In the genomic region with DNA sequence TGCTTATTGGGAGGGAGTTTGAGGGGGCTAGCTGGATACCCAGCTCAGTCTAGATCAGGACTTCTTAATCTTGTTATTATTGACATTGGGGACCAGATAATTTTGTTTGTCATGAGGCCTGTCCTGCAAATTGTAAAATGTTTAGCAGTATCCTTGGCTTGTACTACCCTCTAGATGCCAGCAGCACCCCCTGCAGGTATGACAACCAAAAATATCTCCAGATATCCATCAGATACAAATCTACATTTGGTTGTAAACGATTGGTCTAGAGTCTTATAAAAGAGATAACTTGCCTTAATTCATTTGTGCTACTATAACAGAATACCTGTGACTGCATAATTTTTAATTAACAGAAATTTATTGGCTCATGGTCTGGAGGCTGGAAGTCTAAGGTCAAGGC, we compare ENCODE assay signal across 19 cellular contexts.
DNase-seq lines count a peak whose midpoint lies in the region; ATAC-seq and TF ChIP-seq lines count a peak whose summit lies in the region.
"Had no signal": no experiment of that assay in that cellular context is flagged by ENCODE, and none has a peak within 500 bp of the region (broad histone marks: within the 10 kb centered on the region; RNA-seq: fewer than 3 reads in every experiment).

No MANE protein-coding gene starts in this region.

- H3K9ac ChIP-seq in OCI-LY3 (ENCODE audit: low read length) (no peak overlapping the region), endodermal cell (ENCODE audit: extremely low read depth, low read length, poor library complexity, severe bottlenecking) (no peak overlapping the region)
- H3K9ac ChIP-seq: KMS-11 had no signal

- H3K4me3 ChIP-seq in GM06990 (replicated peaks; ENCODE audit: low read depth, low read length): no peak overlapping the region
- no peak overlapping the region for H3K4me3 ChIP-seq in OCI-LY3 (ENCODE audit: low read length)
- H3K4me3 ChIP-seq in endodermal cell (ENCODE audit: low read length): no peak overlapping the region
- no peak overlapping the region for H3K4me3 ChIP-seq in aorta (ENCODE audit: low read length in 2 of 2)
- H3K4me3 ChIP-seq: GM12878 had no signal

- no peaks in the 10 kb centered on the region for H3K27me3 ChIP-seq in GM06990 (replicated peaks; ENCODE audit: control insufficient read depth, insufficient read depth, low read length)
- no peaks in the 10 kb centered on the region for H3K27me3 ChIP-seq in OCI-LY3 (ENCODE audit: low read depth, low read length)
- H3K27me3 ChIP-seq in endodermal cell (ENCODE audit: control insufficient read depth, insufficient read depth, low read length, poor library complexity, severe bottlenecking): no peaks in the 10 kb centered on the region
- no peaks in the 10 kb centered on the region for H3K27me3 ChIP-seq in aorta (ENCODE audit: control insufficient read depth in 1 of 2, insufficient read depth in 2 of 2, low read length in 1 of 2)
- H3K27me3 ChIP-seq: BE2C had no signal

- no peak overlapping the region for H2AFZ ChIP-seq in OCI-LY3 (ENCODE audit: low read depth, low read length)

- H3K9me3 ChIP-seq in OCI-LY3 (ENCODE audit: insufficient read depth, low read length) (no peaks in the 10 kb centered on the region), endodermal cell (ENCODE audit: control insufficient read depth, low read length) (peaks cover 36% of the 10 kb centered on the region), aorta (ENCODE audit: control insufficient read depth, low read length) (no peaks in the 10 kb centered on the region)
- H3K9me3 ChIP-seq: BE2C had no signal

- intact Hi-C loops in aorta (cut with DNase I): no loop called here

- H3K4me2 ChIP-seq in OCI-LY3 (ENCODE audit: low read length): no peak overlapping the region
- H3K4me2 ChIP-seq: KMS-11 had no signal

- H3K36me3 ChIP-seq in GM06990 (ENCODE audit: control insufficient read depth, insufficient read depth, low read length) (no peaks in the 10 kb centered on the region), OCI-LY3 (replicated peaks; ENCODE audit: low read depth, low read length) (peaks cover 5% of the 10 kb centered on the region), endodermal cell (ENCODE audit: control insufficient read depth, insufficient read depth, low read length) (no peaks in the 10 kb centered on the region), aorta (ENCODE audit: control insufficient read depth in 1 of 2, insufficient read depth in 2 of 2, low read length in 1 of 2) (no peaks in the 10 kb centered on the region)
- H3K36me3 ChIP-seq: BE2C had no signal

- DNase-seq in GM06990 (ENCODE audit: extremely low read depth, insufficient read length) (no peak), endodermal cell (no peak), aorta (no peak)
- DNase-seq: ACHN; BE2C; C1 segment of cervical spinal cord; CD4-positive, alpha-beta T cell; DMS153; DMS79; GDM1; GOT3; HCEC 1CT had no signal

- peaks cover 4% of the 10 kb centered on the region for H3K27me3 Mint-ChIP-seq in endodermal cell (ENCODE audit: insufficient read depth)
- H3K27me3 Mint-ChIP-seq: CD4-positive, alpha-beta T cell had no signal

- H3K4me1 ChIP-seq in OCI-LY3 (ENCODE audit: low read length): peaks cover 10% of the 10 kb centered on the region
- H3K4me1 ChIP-seq in endodermal cell (ENCODE audit: control insufficient read depth, insufficient read depth, low read length): no peaks in the 10 kb centered on the region
- no peaks in the 10 kb centered on the region for H3K4me1 ChIP-seq in aorta (ENCODE audit: control insufficient read depth in 1 of 2, insufficient read depth in 2 of 2, low read length in 2 of 2)
- H3K4me1 ChIP-seq: BE2C had no signal

- TF ChIP-seq CTCF in 22Rv1 (IDR thresholded peaks at IDR 0.05) (peak; percentile 30), GM06990 (IDR thresholded peaks at IDR 0.05; ENCODE audit: insufficient read depth, low read length, poor library complexity, severe bottlenecking) (peak; percentile 26), OCI-LY3 (IDR thresholded peaks at IDR 0.05; ENCODE audit: low read depth, low read length) (peak; percentile 27; the same call in 1 of the 2 replicates), endodermal cell (conservative IDR thresholded peaks at IDR 0.05) (peak; percentile 58)

- H4K20me1 ChIP-seq in OCI-LY3 (ENCODE audit: insufficient read depth, low read length): no peaks in the 10 kb centered on the region

- ATAC-seq in GM21723 (IDR thresholded peaks at IDR 0.05; ENCODE audit: unreplicated experiment) (no peak), GM21367 (IDR thresholded peaks at IDR 0.05; ENCODE audit: unreplicated experiment) (no peak), aorta (ENCODE audit: low FRiP score) (no peak)
- ATAC-seq: GM12878 had no signal

- H3K79me2 ChIP-seq in OCI-LY3 (ENCODE audit: low read length): no peaks in the 10 kb centered on the region

- H3K36me3 Mint-ChIP-seq in endodermal cell (ENCODE audit: low read depth): no peaks in the 10 kb centered on the region

- H3K4me3 Mint-ChIP-seq in endodermal cell: no peak overlapping the region
- H3K4me3 Mint-ChIP-seq: CD4-positive, alpha-beta T cell had no signal

- H3K9me3 Mint-ChIP-seq in endodermal cell: no peaks in the 10 kb centered on the region

- WGBS in endodermal cell (ENCODE audit: insufficient coverage in 1 of 2, insufficient read length in 1 of 2), 2 experiments: no CpG with 5 or more reads among the region's 1 CpG
- 58 to 59% methylated on average over 1 of the region's 1 CpG for WGBS in aorta, 2 donors

- no peak overlapping the region for H3K27ac Mint-ChIP-seq in endodermal cell
- H3K27ac Mint-ChIP-seq: CD4-positive, alpha-beta T cell had no signal

- no peaks in the 10 kb centered on the region for H3K4me1 Mint-ChIP-seq in endodermal cell

- H3K27ac ChIP-seq in 22Rv1: no peak overlapping the region
- H3K27ac ChIP-seq in OCI-LY3 (ENCODE audit: low read length): no peak overlapping the region
- H3K27ac ChIP-seq in endodermal cell (ENCODE audit: low read depth, low read length): no peak overlapping the region
- no peak overlapping the region for H3K27ac ChIP-seq in aorta (ENCODE audit: low read depth in 1 of 2, low read length in 2 of 2)
- H3K27ac ChIP-seq: HL-60, KMS-11 had no signal
